2 cellular contexts compared by ENCODE assay signal in the genomic region with DNA sequence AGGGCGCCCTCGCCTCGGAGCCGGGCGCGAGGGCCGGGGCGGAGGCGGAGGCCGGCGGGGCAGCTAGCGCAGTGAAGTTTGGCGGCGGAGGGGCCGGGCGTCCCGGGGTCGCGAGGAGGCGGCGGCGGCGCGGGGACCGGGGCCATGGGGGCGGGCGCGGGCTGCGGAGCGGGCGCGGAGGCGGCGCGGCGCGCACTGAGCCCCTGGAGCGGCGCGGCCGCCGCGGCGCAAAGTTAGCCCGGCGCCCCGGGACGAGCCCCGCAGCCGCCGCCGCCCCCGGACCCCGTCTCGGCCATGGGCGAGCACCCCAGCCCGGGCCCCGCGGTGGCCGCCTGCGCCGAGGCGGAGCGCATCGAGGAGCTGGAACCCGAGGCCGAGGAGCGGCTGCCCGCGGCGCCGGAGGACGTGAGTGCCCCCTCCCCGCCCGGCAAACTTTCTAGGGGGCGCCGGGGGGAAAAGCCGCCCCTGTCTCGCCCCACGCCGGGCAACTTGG.
TF ChIP-seq lines count a peak whose summit lies in the region.

No MANE protein-coding gene starts in this region.

TF ChIP-seq in IMR-90, 13 proteins besides CTCF, POLR2A, EP300 and RAD21 (continued from another document):
- no peak for TF ChIP-seq MAZ (IDR thresholded peaks at IDR 0.05; ENCODE audit: borderline replicate concordance, low read depth, low read length)
- TF ChIP-seq RFX5 (IDR thresholded peaks at IDR 0.05; ENCODE audit: low read depth, low read length): no peak
- no peak for TF ChIP-seq MXI1 (IDR thresholded peaks at IDR 0.05; ENCODE audit: borderline replicate concordance, low read depth, low read length)
- no peak for TF ChIP-seq FOS (IDR thresholded peaks at IDR 0.05; ENCODE audit: low read depth, low read length)

TF ChIP-seq in neural cell, 6 proteins besides CTCF, POLR2A, EP300 and RAD21 (continued from another document):
- TF ChIP-seq REST (IDR thresholded peaks at IDR 0.05; ENCODE audit: borderline replicate concordance) (no peak), SMC3 (conservative IDR thresholded peaks at IDR 0.05; ENCODE audit: poor library complexity) (no peak), MXI1 (conservative IDR thresholded peaks at IDR 0.05; ENCODE audit: poor library complexity, severe bottlenecking) (no peak), EZH2 (IDR thresholded peaks at IDR 0.05; ENCODE audit: borderline replicate concordance, insufficient read depth, low read length, poor library complexity, severe bottlenecking) (no peak), TAF1 (IDR thresholded peaks at IDR 0.05; ENCODE audit: low read depth) (no peak)
